In genomic region chr12:70254846-70255245, GRCh38 we compare ENCODE assay signal across 17 cellular contexts. TPM values are rescaled to one million over a fixed set of nuclear protein-coding genes. Genes with fewer than 3 reads are reported as not detected.
A peak's percentile ranks its signal among the peaks of the same experiment; 100 is the strongest.
DNase-seq lines count a peak whose midpoint lies in the region; ATAC-seq and TF ChIP-seq lines count a peak whose summit lies in the region.
"Had no signal": no experiment of that assay in that cellular context is flagged by ENCODE, and none has a peak within 500 bp of the region (broad histone marks: within the 10 kb centered on the region; RNA-seq: fewer than 3 reads in every experiment).

No MANE protein-coding gene starts in this region.

- peak overlapping the region in 2 of 4 donors; percentile 2 to 56 for H3K4me3 Mint-ChIP-seq in CD4-positive, CD25-positive, alpha-beta regulatory T cell
- peak overlapping the region; percentile 49 for H3K4me3 Mint-ChIP-seq in chondrocyte (ENCODE audit: unreplicated experiment)
- H3K4me3 Mint-ChIP-seq in osteocyte (ENCODE audit: unreplicated experiment) = no peak overlapping the region
- H3K4me3 Mint-ChIP-seq: activated naive CD4-positive, alpha-beta T cell treated with anti-CD3 and anti-CD28 coated beads for 36 hours had no signal

- H3K9me3 ChIP-seq in CD4-positive, CD25-positive, alpha-beta regulatory T cell (ENCODE audit: control insufficient read depth in 2 of 2, low read length in 2 of 2) = no peaks in the 10 kb centered on the region
- no peaks in the 10 kb centered on the region for H3K9me3 ChIP-seq in HUES6 (ENCODE audit: control insufficient read depth, insufficient read depth, low read depth, low read length)
- no peaks in the 10 kb centered on the region for H3K9me3 ChIP-seq in lower lobe of right lung
- H3K9me3 ChIP-seq: BE2C, esophagus squamous epithelium, left ventricle myocardium inferior, neutrophil, spleen, thyroid gland had no signal

- H3K4me3 ChIP-seq in CD4-positive, CD25-positive, alpha-beta regulatory T cell (ENCODE audit: low read depth, low read length) = peak overlapping the region; percentile 23
- H3K4me3 ChIP-seq in HUES6 (ENCODE audit: low read depth, low read length) (no peak overlapping the region), lower lobe of right lung (no peak overlapping the region)
- H3K4me3 ChIP-seq: esophagus squamous epithelium, left ventricle myocardium inferior, spleen, thyroid gland had no signal

- no peaks in the 10 kb centered on the region for H3K27me3 ChIP-seq in CD4-positive, CD25-positive, alpha-beta regulatory T cell (ENCODE audit: control insufficient read depth, insufficient read depth, low read length)
- no peaks in the 10 kb centered on the region for H3K27me3 ChIP-seq in HUES6 (ENCODE audit: control insufficient read depth, insufficient read depth, low read length)
- no peaks in the 10 kb centered on the region for H3K27me3 ChIP-seq in lower lobe of right lung (ENCODE audit: low read depth)
- H3K27me3 ChIP-seq: BE2C, esophagus squamous epithelium, neutrophil, spleen, thyroid gland had no signal

- DNase-seq in CD4-positive, CD25-positive, alpha-beta regulatory T cell = no peak
- DNase-seq in chondrocyte (ENCODE audit: low spot score) (no peak), osteocyte (ENCODE audit: extremely low spot score, unreplicated experiment) (no peak), DMS79 treated with DMSO at 0.1 percent for 48 hours (lab: John Stamatoyannopoulos, UW) (no peak), RPMI8226 (no peak), lower lobe of right lung (no peak), NCI-H1048 (lab: John Stamatoyannopoulos, UW) (no peak)
- DNase-seq: activated naive CD4-positive, alpha-beta T cell treated with anti-CD3 and anti-CD28 coated beads for 36 hours; BE2C; esophagus squamous epithelium; left ventricle myocardium inferior; NK-92 treated with Interleukin-12 subunit alpha and Interleukin-12 subunit beta, amount 100 ng/mL, for 24 hours; SHP77 treated with DMSO at 0.1 percent for 48 hours; spleen; thyroid gland had no signal

- no peaks in the 10 kb centered on the region for H3K36me3 ChIP-seq in CD4-positive, CD25-positive, alpha-beta regulatory T cell (ENCODE audit: control insufficient read depth, insufficient read depth, low read length)
- H3K36me3 ChIP-seq in HUES6 (ENCODE audit: control insufficient read depth, insufficient read depth, low read length) = no peaks in the 10 kb centered on the region
- no peaks in the 10 kb centered on the region for H3K36me3 ChIP-seq in lower lobe of right lung
- H3K36me3 ChIP-seq: esophagus squamous epithelium, left ventricle myocardium inferior, neutrophil, thyroid gland had no signal

- H3K4me1 Mint-ChIP-seq in CD4-positive, CD25-positive, alpha-beta regulatory T cell = peaks cover 64 to 89% (median 67%) of the 10 kb centered on the region in 4 donors
- H3K4me1 Mint-ChIP-seq in chondrocyte (ENCODE audit: low read depth) (peaks cover 76% of the 10 kb centered on the region), osteocyte (ENCODE audit: unreplicated experiment) (peaks cover 66% of the 10 kb centered on the region)

- no peaks in the 10 kb centered on the region for H3K9me3 Mint-ChIP-seq in CD4-positive, CD25-positive, alpha-beta regulatory T cell
- H3K9me3 Mint-ChIP-seq in chondrocyte (ENCODE audit: low read depth) (no peaks in the 10 kb centered on the region), osteocyte (ENCODE audit: unreplicated experiment) (no peaks in the 10 kb centered on the region)
- H3K9me3 Mint-ChIP-seq: activated naive CD4-positive, alpha-beta T cell treated with anti-CD3 and anti-CD28 coated beads for 36 hours had no signal

- intact Hi-C loops in lower lobe of right lung (cut with DNase I) = no loop called here

- H3K4me1 ChIP-seq in CD4-positive, CD25-positive, alpha-beta regulatory T cell (ENCODE audit: control insufficient read depth, insufficient read depth, low read length, poor library complexity, severe bottlenecking) = peaks cover 11% of the 10 kb centered on the region
- H3K4me1 ChIP-seq in HUES6 (ENCODE audit: control insufficient read depth, insufficient read depth, low read length) = peaks cover 35% of the 10 kb centered on the region
- peaks cover 51% of the 10 kb centered on the region for H3K4me1 ChIP-seq in lower lobe of right lung
- H3K4me1 ChIP-seq: BE2C had no signal

- no peak overlapping the region for H3K9ac ChIP-seq in HUES6 (ENCODE audit: low read length)

- no peaks in the 10 kb centered on the region for H3K27me3 Mint-ChIP-seq in CD4-positive, CD25-positive, alpha-beta regulatory T cell
- H3K27me3 Mint-ChIP-seq in chondrocyte (ENCODE audit: low read depth) = no peaks in the 10 kb centered on the region
- H3K27me3 Mint-ChIP-seq in osteocyte (ENCODE audit: unreplicated experiment) = no peaks in the 10 kb centered on the region

- peaks cover 7% of the 10 kb centered on the region for H3K36me3 Mint-ChIP-seq in CD4-positive, CD25-positive, alpha-beta regulatory T cell
- peaks cover 1% of the 10 kb centered on the region for H3K36me3 Mint-ChIP-seq in chondrocyte (ENCODE audit: low read depth)
- H3K36me3 Mint-ChIP-seq in osteocyte (ENCODE audit: unreplicated experiment) = peaks cover under 1% of the 10 kb centered on the region

- H3K27ac ChIP-seq in CD4-positive, CD25-positive, alpha-beta regulatory T cell (ENCODE audit: insufficient read depth, low read length, poor library complexity, severe bottlenecking) = no peak overlapping the region
- 0 out of 2 replicates have a peak overlapping the region, but pooled peaks have one; percentile 12 for H3K27ac ChIP-seq in HUES6 (ENCODE audit: low read depth, low read length)
- no peak overlapping the region for H3K27ac ChIP-seq in lower lobe of right lung
- H3K27ac ChIP-seq: left ventricle myocardium inferior, neutrophil, spleen, thyroid gland had no signal

- peak overlapping the region in 2 of 3 donors; percentile 48 to 54 for H3K27ac Mint-ChIP-seq in CD4-positive, CD25-positive, alpha-beta regulatory T cell
- H3K27ac Mint-ChIP-seq in chondrocyte (ENCODE audit: unreplicated experiment) = peak overlapping the region; percentile 80
- H3K27ac Mint-ChIP-seq in osteocyte (ENCODE audit: unreplicated experiment) = peak overlapping the region; percentile 75
- H3K27ac Mint-ChIP-seq: activated naive CD4-positive, alpha-beta T cell treated with anti-CD3 and anti-CD28 coated beads for 36 hours had no signal

- no peak for ATAC-seq in CD4-positive, CD25-positive, alpha-beta regulatory T cell (ENCODE audit: low read depth in 2 of 2)
- ATAC-seq in lower lobe of right lung = no peak

- TF ChIP-seq CTCF in chondrocyte (IDR thresholded peaks at IDR 0.05) (no peak), osteocyte (IDR thresholded peaks at IDR 0.05) (no peak), lower lobe of right lung (IDR thresholded peaks at IDR 0.05) (no peak)

RNA-seq across cellular contexts. Expression of gene CNOT2, which starts 11.6 kb away (rescaled TPM):
- 121 TPM for total RNA-seq in CD4-positive, CD25-positive, alpha-beta regulatory T cell
- 100 to 1,000 TPM in 2 of 4 donors, 10 to 100 TPM in 2; 78.5 to 137 (median 97.4) TPM for polyA plus RNA-seq in CD4-positive, CD25-positive, alpha-beta regulatory T cell
- total RNA-seq in chondrocyte (48.7 to 67.2 TPM (median 51.6 TPM) in 3 replicates), osteocyte (60.9 and 73.8 TPM in 2 replicates), lower lobe of right lung (66.2 TPM)
